In genomic region chr15:55257014-55257670, GRCh38 we compare ENCODE assay signal across 18 cellular contexts. TPM values are rescaled to one million over a fixed set of nuclear protein-coding genes. Genes with fewer than 3 reads are reported as not detected.
DNase-seq lines count a peak whose midpoint lies in the region; ATAC-seq and TF ChIP-seq lines count a peak whose summit lies in the region.
"Had no signal": no experiment of that assay in that cellular context is flagged by ENCODE, and none has a peak within 500 bp of the region (broad histone marks: within the 10 kb centered on the region; RNA-seq: fewer than 3 reads in every experiment).

No MANE protein-coding gene starts in this region.

- H3K27me3 ChIP-seq in SJCRH30 (no peaks in the 10 kb centered on the region), neutrophil (no peaks in the 10 kb centered on the region), mesendoderm (ENCODE audit: insufficient read depth, low read length, poor library complexity) (no peaks in the 10 kb centered on the region)
- H3K27me3 ChIP-seq: breast epithelium had no signal

- no peak overlapping the region for H2BK15ac ChIP-seq in mesendoderm (replicated peaks; ENCODE audit: low read depth)

- H3K36me3 ChIP-seq in SJCRH30: no peaks in the 10 kb centered on the region
- peaks cover 18% of the 10 kb centered on the region for H3K36me3 ChIP-seq in neutrophil
- no peaks in the 10 kb centered on the region for H3K36me3 ChIP-seq in mesendoderm (ENCODE audit: control insufficient read depth, insufficient read depth, low read length)
- H3K36me3 ChIP-seq: breast epithelium had no signal

- H3K56ac ChIP-seq in mesendoderm (ENCODE audit: low read length): no peak overlapping the region

- H2BK120ac ChIP-seq in mesendoderm (ENCODE audit: low read depth, low read length): no peak overlapping the region

- peaks cover 15% of the 10 kb centered on the region for H3K4me1 ChIP-seq in SJCRH30
- peaks cover 64 to 73% of the 10 kb centered on the region in 2 experiments for H3K4me1 ChIP-seq in neutrophil (ENCODE audit: control insufficient read depth in 1 of 2, insufficient read depth in 1 of 2, low read depth in 1 of 2, low read length in 1 of 2)
- H3K4me1 ChIP-seq in mesendoderm (ENCODE audit: control insufficient read depth, low read depth, low read length): no peaks in the 10 kb centered on the region
- H3K4me1 ChIP-seq: breast epithelium had no signal

- POLR2A ChIA-PET in activated naive CD8-positive, alpha-beta T cell treated with anti-CD3 and anti-CD28 coated beads, Interleukin-2, amount 10 ng/mL, durations not matched to agents 7 days and 5 days (lab: Charles Lee): interaction anchor here (1.1 to 1.7 kb wide), 3 partner anchors 10 to 30 kb away, joined by 3 to 5 read pairs (median 4); no protein-coding TSS in a partner anchor

- H3K23ac ChIP-seq in mesendoderm (ENCODE audit: low read length): no peak overlapping the region

- peak overlapping the region; percentile 15 for H3K4me3 Mint-ChIP-seq in activated CD4-positive, alpha-beta T cell treated with anti-CD3 and anti-CD28 coated beads, Interleukin-2, amount 10 ng/mL, durations not matched to agents 24 days and 14 days
- H3K4me3 Mint-ChIP-seq in activated naive CD8-positive, alpha-beta T cell treated with anti-CD3 and anti-CD28 coated beads, Interleukin-2, amount 10 ng/mL, durations not matched to agents 7 days and 5 days: peak overlapping the region; percentile 15
- H3K4me3 Mint-ChIP-seq: dendritic cell treated with granulocyte-macrophage colony-stimulating factor and Interleukin-4, amounts not matched to agents 40 ng/mL and 50 ng/mL, for 4 days had no signal

- H3K27ac Mint-ChIP-seq in activated CD4-positive, alpha-beta T cell treated with anti-CD3 and anti-CD28 coated beads, Interleukin-2, amount 10 ng/mL, durations not matched to agents 24 days and 14 days: peak overlapping the region; percentile 71
- peak overlapping the region; percentile 89 for H3K27ac Mint-ChIP-seq in activated naive CD8-positive, alpha-beta T cell treated with anti-CD3 and anti-CD28 coated beads, Interleukin-2, amount 10 ng/mL, durations not matched to agents 7 days and 5 days
- H3K27ac Mint-ChIP-seq: dendritic cell treated with granulocyte-macrophage colony-stimulating factor and Interleukin-4, amounts not matched to agents 40 ng/mL and 50 ng/mL, for 4 days had no signal

- peak overlapping the region; percentile 24 for H3K27ac ChIP-seq in SJCRH30
- H3K27ac ChIP-seq in neutrophil: peak overlapping the region; percentile 88
- no peak overlapping the region for H3K27ac ChIP-seq in mesendoderm (ENCODE audit: low read depth, low read length)
- H3K27ac ChIP-seq: breast epithelium had no signal

- no CpG with 5 or more reads among the region's 1 CpG for WGBS in mesendoderm (ENCODE audit: extremely low coverage, insufficient coverage, low lambda C conversion rate)

- H3K79me2 ChIP-seq in mesendoderm (ENCODE audit: control insufficient read depth, insufficient read depth, low read length): no peaks in the 10 kb centered on the region

- H3K36me3 Mint-ChIP-seq in activated CD4-positive, alpha-beta T cell treated with anti-CD3 and anti-CD28 coated beads, Interleukin-2, amount 10 ng/mL, durations not matched to agents 24 days and 14 days (ENCODE audit: low read depth): peaks cover 32% of the 10 kb centered on the region
- H3K36me3 Mint-ChIP-seq in activated naive CD8-positive, alpha-beta T cell treated with anti-CD3 and anti-CD28 coated beads, Interleukin-2, amount 10 ng/mL, durations not matched to agents 7 days and 5 days: peaks cover 38% of the 10 kb centered on the region

- TF ChIP-seq CTCF in neutrophil (IDR thresholded peaks at IDR 0.05): no peak

- no peak overlapping the region for H2AK5ac ChIP-seq in mesendoderm (ENCODE audit: low read length)

- intact Hi-C loops in activated CD4-positive, alpha-beta T cell treated with anti-CD3 and anti-CD28 coated beads, Interleukin-2, amount 10 ng/mL, durations not matched to agents 24 days and 14 days (cut with micrococcal nuclease): no loop called here

- H4K8ac ChIP-seq in mesendoderm (ENCODE audit: low read depth, low read length): no peak overlapping the region

- H3K4me1 Mint-ChIP-seq in activated CD4-positive, alpha-beta T cell treated with anti-CD3 and anti-CD28 coated beads, Interleukin-2, amount 10 ng/mL, durations not matched to agents 24 days and 14 days: peaks cover 57% of the 10 kb centered on the region
- H3K4me1 Mint-ChIP-seq in activated naive CD8-positive, alpha-beta T cell treated with anti-CD3 and anti-CD28 coated beads, Interleukin-2, amount 10 ng/mL, durations not matched to agents 7 days and 5 days: peaks cover 56% of the 10 kb centered on the region

- no peak for DNase-seq in activated CD4-positive, alpha-beta T cell treated with anti-CD3 and anti-CD28 coated beads, Interleukin-2, amount 10 ng/mL, durations not matched to agents 24 days and 14 days
- DNase-seq in activated CD4-positive, alpha-beta T cell treated with anti-CD3 and anti-CD28 coated beads for 48 hours: no peak
- no peak for DNase-seq in SJCRH30
- DNase-seq in activated naive CD8-positive, alpha-beta T cell treated with anti-CD3 and anti-CD28 coated beads, Interleukin-2, amount 10 ng/mL, durations not matched to agents 7 days and 5 days: no peak
- DNase-seq in nucleus accumbens (lab: John Stamatoyannopoulos, UW): no peak
- DNase-seq in mesendoderm: no peak
- DNase-seq: DND-41; erythroblast; NCI-H774; right cardiac atrium; stimulated activated naive CD4-positive, alpha-beta T cell; trophoblast cell had no signal

- no peak for ATAC-seq in activated naive CD8-positive, alpha-beta T cell treated with anti-CD3 and anti-CD28 coated beads, Interleukin-2, amount 10 ng/mL, durations not matched to agents 7 days and 5 days (ENCODE audit: low read depth)
- no peak for ATAC-seq in GM19452 (IDR thresholded peaks at IDR 0.05; ENCODE audit: unreplicated experiment)
- ATAC-seq: Panc1, right cardiac atrium had no signal

- H3K4me3 ChIP-seq in SJCRH30: no peak overlapping the region
- H3K4me3 ChIP-seq in neutrophil (ENCODE audit: low read depth in 1 of 2, low read length in 1 of 2): no peak overlapping the region
- H3K4me3 ChIP-seq in mesendoderm (ENCODE audit: low read length): no peak overlapping the region
- H3K4me3 ChIP-seq: breast epithelium had no signal

- no peaks in the 10 kb centered on the region for H3K79me1 ChIP-seq in mesendoderm (ENCODE audit: low read length)

- H3K18ac ChIP-seq in mesendoderm (ENCODE audit: low read length): no peak overlapping the region

- no peaks in the 10 kb centered on the region for H3K27me3 Mint-ChIP-seq in activated CD4-positive, alpha-beta T cell treated with anti-CD3 and anti-CD28 coated beads, Interleukin-2, amount 10 ng/mL, durations not matched to agents 24 days and 14 days
- H3K27me3 Mint-ChIP-seq in activated naive CD8-positive, alpha-beta T cell treated with anti-CD3 and anti-CD28 coated beads, Interleukin-2, amount 10 ng/mL, durations not matched to agents 7 days and 5 days: no peaks in the 10 kb centered on the region
- H3K27me3 Mint-ChIP-seq: activated naive CD4-positive, alpha-beta T cell treated with anti-CD3 and anti-CD28 coated beads, Interleukin-2, amount 50 U/mL, for 24 hours; dendritic cell treated with granulocyte-macrophage colony-stimulating factor and Interleukin-4, amounts not matched to agents 40 ng/mL and 50 ng/mL, for 4 days had no signal

- no peaks in the 10 kb centered on the region for H3K9me3 Mint-ChIP-seq in activated CD4-positive, alpha-beta T cell treated with anti-CD3 and anti-CD28 coated beads, Interleukin-2, amount 10 ng/mL, durations not matched to agents 24 days and 14 days
- H3K9me3 Mint-ChIP-seq in activated naive CD8-positive, alpha-beta T cell treated with anti-CD3 and anti-CD28 coated beads, Interleukin-2, amount 10 ng/mL, durations not matched to agents 7 days and 5 days: no peaks in the 10 kb centered on the region
- H3K9me3 Mint-ChIP-seq: activated naive CD4-positive, alpha-beta T cell treated with anti-CD3 and anti-CD28 coated beads, Interleukin-2, amount 50 U/mL, for 24 hours; dendritic cell treated with granulocyte-macrophage colony-stimulating factor and Interleukin-4, amounts not matched to agents 40 ng/mL and 50 ng/mL, for 4 days had no signal

- no peak overlapping the region for H3K4ac ChIP-seq in mesendoderm (ENCODE audit: low read depth, low read length)

- no peak overlapping the region for H3K4me2 ChIP-seq in mesendoderm (ENCODE audit: low read length)

- H3K9ac ChIP-seq in mesendoderm (ENCODE audit: low read length): no peak overlapping the region

- no peak overlapping the region for H4K5ac ChIP-seq in mesendoderm (ENCODE audit: low read length)

- H3K9me3 ChIP-seq in SJCRH30 (replicated peaks) (no peaks in the 10 kb centered on the region), neutrophil (no peaks in the 10 kb centered on the region)
- H3K9me3 ChIP-seq: breast epithelium had no signal

- no peak overlapping the region for H2BK5ac ChIP-seq in mesendoderm (ENCODE audit: low read length)

RNA-seq across cellular contexts. Expression of gene RAB27A, which starts 32.5 kb away (rescaled TPM):
- 98.8 and 100 TPM in 2 replicates for total RNA-seq in activated CD4-positive, alpha-beta T cell treated with anti-CD3 and anti-CD28 coated beads, Interleukin-2, amount 10 ng/mL, durations not matched to agents 24 days and 14 days
- 7.0 and 12.2 TPM in 2 replicates for total RNA-seq in SJCRH30 (2014; rRNA removed; shearing (Covaris generic))
- total RNA-seq in activated naive CD8-positive, alpha-beta T cell treated with anti-CD3 and anti-CD28 coated beads, Interleukin-2, amount 10 ng/mL, durations not matched to agents 7 days and 5 days: 10 to 100 TPM; 80.1 to 87.3 TPM
- polyA plus RNA-seq in mesendoderm (2013, experiment 1 of 2): 8.6 TPM
- polyA plus RNA-seq in mesendoderm (2013, experiment 2 of 2): 8.3 TPM
